8 cellular contexts compared by ENCODE assay signal in genomic region chr9:113349434-113350337, GRCh38. TPM values are rescaled to one million over a fixed set of nuclear protein-coding genes. Genes with fewer than 3 reads are reported as not detected.
DNase-seq lines count a peak whose midpoint lies in the region; ATAC-seq and TF ChIP-seq lines count a peak whose summit lies in the region.

Gene BSPRY, plus strand, starts transcription at chr9:113349541. Its CDS starts 39 bp downstream, at chr9:113349580.

- H4K20me1 ChIP-seq in HCT116 (ENCODE audit: insufficient read depth) (no peaks in the 10 kb centered on the region), PC-9 (ENCODE audit: insufficient read depth) (no peaks in the 10 kb centered on the region)

- H3K9ac ChIP-seq in HCT116 (ENCODE audit: low read length) = peak within 1 kb of the TSS; percentile 71
- H3K9ac ChIP-seq in stomach smooth muscle (ENCODE audit: low read length in 2 of 2) = peak within 1 kb of the TSS; percentile 18 to 71

- no peaks in the 10 kb centered on the region for H3K36me3 ChIP-seq in HCT116 (ENCODE audit: control insufficient read depth in 1 of 2, insufficient read depth in 2 of 2, low read length in 2 of 2)
- peaks cover 4% of the 10 kb centered on the region; the same call in 1 of the 2 replicates for H3K36me3 ChIP-seq in PC-9 (ENCODE audit: low read depth)
- no peaks in the 10 kb centered on the region for H3K36me3 ChIP-seq in brain microvascular endothelial cell (replicated peaks)
- no peaks in the 10 kb centered on the region for H3K36me3 ChIP-seq in left lung
- H3K36me3 ChIP-seq in stomach smooth muscle (ENCODE audit: control insufficient read depth in 2 of 2, insufficient read depth in 2 of 2, low read length in 2 of 2) = no peaks in the 10 kb centered on the region

- peaks cover 22% of the 10 kb centered on the region for H3K79me2 ChIP-seq in HCT116 (ENCODE audit: insufficient read depth, low read length)
- peaks cover 35% of the 10 kb centered on the region for H3K79me2 ChIP-seq in PC-9 (ENCODE audit: low read depth)

- H3K27me3 ChIP-seq in HCT116 (ENCODE audit: insufficient read depth, low read length) = no peaks in the 10 kb centered on the region
- no peaks in the 10 kb centered on the region for H3K27me3 ChIP-seq in PC-9 (ENCODE audit: insufficient read depth, low read depth)
- H3K27me3 ChIP-seq in brain microvascular endothelial cell (replicated peaks) = peaks cover 42% of the 10 kb centered on the region
- peaks cover 12 to 34% of the 10 kb centered on the region in 2 donors for H3K27me3 ChIP-seq in left lung
- peaks cover 0 to 14% of the 10 kb centered on the region in 2 donors for H3K27me3 ChIP-seq in stomach smooth muscle (ENCODE audit: control insufficient read depth in 1 of 2, insufficient read depth in 2 of 2, low read length in 2 of 2)

- TF ChIP-seq CTCF in HCT116 (IDR thresholded peaks at IDR 0.05 in 2 of 3, conservative IDR thresholded peaks at IDR 0.05 in 1 of 3; ENCODE audit: borderline replicate concordance in 1 of 3, insufficient read depth in 1 of 3, low read depth in 2 of 3, low read length in 2 of 3) = no peak
- TF ChIP-seq CTCF in PC-9 (conservative IDR thresholded peaks at IDR 0.05) = no peak
- no peak for TF ChIP-seq CTCF in brain microvascular endothelial cell (IDR thresholded peaks at IDR 0.05; ENCODE audit: low read depth, low read length, missing control alignments)
- no peak for TF ChIP-seq CTCF in left lung (IDR thresholded peaks at IDR 0.05)

- RAD21 ChIA-PET in HCT116 (lab: Charles Lee; ENCODE audit: low non-redundant PET in 1 of 2, low total read pairs in 2 of 2, uncharacterized antibody in 2 of 2, unreplicated experiment in 2 of 2) = interaction anchor here in 1 of 2 experiments (0.5 to 0.6 kb wide), 2 partner anchors 27 to 748 kb away, joined by 3 to 6 read pairs; partner anchors contain the start of gene HDHD3

- H2AFZ ChIP-seq in HCT116 (ENCODE audit: low read depth, low read length, poor library complexity, severe bottlenecking) (peak within 1 kb of the TSS; percentile 99), PC-9 (peak within 1 kb of the TSS; percentile 88)

- no peaks in the 10 kb centered on the region for H3K9me2 ChIP-seq in HCT116 (ENCODE audit: insufficient read depth)
- no peaks in the 10 kb centered on the region for H3K9me2 ChIP-seq in PC-9 (ENCODE audit: insufficient read depth)

- no TSS peak for BruUV-seq in HCT116 (replicated peaks; lab: Mats Ljungman, UMichigan)
- no TSS peak for BruUV-seq in PC-9 (replicated peaks; lab: Mats Ljungman, UMichigan)

- H3K4me2 ChIP-seq in HCT116 (ENCODE audit: low read length) (peak within 1 kb of the TSS; percentile 98), PC-9 (peak within 1 kb of the TSS; percentile 88)

- peaks cover 21% of the 10 kb centered on the region; the same call in 1 of the 2 replicates for H3F3A ChIP-seq in PC-9 (ENCODE audit: insufficient read depth, low read depth)

- H3K27ac ChIP-seq in HCT116 (ENCODE audit: low read depth, low read length) (peak within 1 kb of the TSS; percentile 52; the same call in 1 of the 2 replicates), PC-9 (no peak within 1 kb of the TSS), brain microvascular endothelial cell (no peak within 1 kb of the TSS), left lung (peak within 1 kb of the TSS; percentile 19 to 23), stomach smooth muscle (ENCODE audit: low read length) (no peak within 1 kb of the TSS)

- peak within 1 kb of the TSS; percentile 53; the same call in 1 of the 2 replicates for H3K4me3 ChIP-seq in GM08714 (ENCODE audit: low read length)
- peak within 1 kb of the TSS; percentile 64 to 72 for H3K4me3 ChIP-seq in HCT116 (replicated peaks in 1 of 2; ENCODE audit: low read depth in 1 of 2, low read length in 2 of 2)
- peak within 1 kb of the TSS; percentile 96 for H3K4me3 ChIP-seq in PC-9
- H3K4me3 ChIP-seq in brain microvascular endothelial cell (ENCODE audit: low read depth, low read length) = peak within 1 kb of the TSS; percentile 17
- H3K4me3 ChIP-seq in left lung = peak within 1 kb of the TSS; percentile 42 to 53
- peak within 1 kb of the TSS; percentile 68 to 72 for H3K4me3 ChIP-seq in stomach smooth muscle (ENCODE audit: low read length in 2 of 2)

- intact Hi-C loops in HCT116 (cut with micrococcal nuclease) (no loop called here), PC-9 (cut with micrococcal nuclease; ENCODE audit: unreplicated experiment) (loop anchor here (1.0 to 10.0 kb wide), 2 partner anchors 40 to 595 kb away; partner anchors contain the start of gene SNX30), left lung (cut with DNase I) (no loop called here)

- ATAC-seq in HCT116 (peak; percentile 94), left lung (peak; percentile 91), HG03045 (IDR thresholded peaks at IDR 0.05; ENCODE audit: unreplicated experiment) (no peak)

- no peaks in the 10 kb centered on the region for H3K9me3 ChIP-seq in HCT116 (ENCODE audit: control insufficient read depth in 1 of 2, insufficient read depth in 1 of 2, low read depth in 1 of 2, low read length in 2 of 2)
- no peaks in the 10 kb centered on the region for H3K9me3 ChIP-seq in PC-9 (ENCODE audit: insufficient read depth, low read depth)
- H3K9me3 ChIP-seq in left lung = no peaks in the 10 kb centered on the region
- H3K9me3 ChIP-seq in stomach smooth muscle (ENCODE audit: control insufficient read depth in 2 of 2, low read length in 2 of 2) = no peaks in the 10 kb centered on the region

- POLR2A ChIA-PET in HCT116 (lab: Charles Lee) = interaction anchor here (0.6 to 1.8 kb wide), 2 partner anchors 10 to 26 kb away, joined by 4 to 13 read pairs; partner anchors contain the start of gene WDR31
- POLR2A ChIA-PET in PC-9 (lab: Charles Lee; ENCODE audit: unreplicated experiment) = interaction anchor here (0.6 to 0.7 kb wide), 2 partner anchors 49 to 273 kb away, joined by 4 to 8 read pairs; no protein-coding TSS in a partner anchor

- TF ChIP-seq RAD21 in HCT116 (IDR thresholded peaks at IDR 0.05; ENCODE audit: low read depth) = no peak

- TF ChIP-seq POLR2A in HCT116 (IDR thresholded peaks at IDR 0.05; ENCODE audit: borderline replicate concordance, extremely low read depth, insufficient read depth, insufficient read length) = no peak

- in situ Hi-C loops in brain microvascular endothelial cell (cut with HindIII; ENCODE audit: low pct_ligation_motif_present, low sequenced_read_pairs) = no loop called here

- DNase-seq in HCT116 (ENCODE audit: low read depth, low spot score) = peak; percentile 18
- peak in 1 of 2 experiments; percentile 59 for DNase-seq in PC-9
- no peak for DNase-seq in brain microvascular endothelial cell
- DNase-seq in left lung = peak in 1 of 2 donors; percentile 81
- no peak for DNase-seq in NCI-H187 treated with DMSO at 0.1 percent for 48 hours (lab: John Stamatoyannopoulos, UW)

- CTCF ChIA-PET in HCT116 (lab: Charles Lee) = no interaction called here
- CTCF ChIA-PET in PC-9 (lab: Charles Lee) = interaction anchor here (0.5 kb wide), 1 partner anchor 56 kb away, joined by 4 read pairs; no protein-coding TSS in a partner anchor

- H3K4me1 ChIP-seq in HCT116 (ENCODE audit: control insufficient read depth in 1 of 2, insufficient read depth in 2 of 2, low read length in 2 of 2) = peaks cover 3 to 34% of the 10 kb centered on the region in 2 experiments; a peak in 3 of 4 replicates
- H3K4me1 ChIP-seq in PC-9 (replicated peaks; ENCODE audit: insufficient read depth) = peaks cover 38% of the 10 kb centered on the region
- peaks cover 6 to 24% of the 10 kb centered on the region in 2 donors for H3K4me1 ChIP-seq in left lung
- H3K4me1 ChIP-seq in stomach smooth muscle (ENCODE audit: control insufficient read depth, insufficient read depth, low read length) = peaks cover 11% of the 10 kb centered on the region

TF ChIP-seq in HCT116, 20 proteins besides CTCF, POLR2A, EP300 and RAD21 (continues in another document):
- TF ChIP-seq ZFX (IDR thresholded peaks at IDR 0.05) = peak; percentile 31; the same call in 1 of the 2 replicates
- peak; percentile 52; the same call in 1 of the 2 replicates for TF ChIP-seq MAX (IDR thresholded peaks at IDR 0.05)
- no peak for TF ChIP-seq SP1 (IDR thresholded peaks at IDR 0.05; ENCODE audit: low read depth)
- TF ChIP-seq ELF1 (IDR thresholded peaks at IDR 0.05; ENCODE audit: borderline replicate concordance, low read depth) = no peak
- TF ChIP-seq POLR2AphosphoS5 (IDR thresholded peaks at IDR 0.05; ENCODE audit: low read depth, low read length) = peak; percentile 82
- no peak for TF ChIP-seq SRF (IDR thresholded peaks at IDR 0.05; ENCODE audit: low read depth)
- no peak; the same call in 1 of the 2 replicates for TF ChIP-seq SIN3A (IDR thresholded peaks at IDR 0.05; ENCODE audit: low read depth)
- TF ChIP-seq EZH2phosphoT487 (IDR thresholded peaks at IDR 0.05; ENCODE audit: borderline replicate concordance) = no peak
- TF ChIP-seq EZH2 (IDR thresholded peaks at IDR 0.05) = no peak
- TF ChIP-seq JUND (IDR thresholded peaks at IDR 0.05) = peak; percentile 33; the same call in 1 of the 2 replicates
- peak; percentile 31 for TF ChIP-seq FOSL1 (IDR thresholded peaks at IDR 0.05; ENCODE audit: low read depth)
- TF ChIP-seq EGR1 (IDR thresholded peaks at IDR 0.05; ENCODE audit: low read depth) = no peak
- peak; percentile 82 for TF ChIP-seq YY1 (IDR thresholded peaks at IDR 0.05; ENCODE audit: extremely low read depth, insufficient replicate concordance, low read depth, low read length)
- no peak for TF ChIP-seq TCF7L2 (IDR thresholded peaks at IDR 0.05; ENCODE audit: borderline replicate concordance, extremely low read depth, insufficient read depth, insufficient read length)
- peak; percentile 63; the same call in 1 of the 2 replicates for TF ChIP-seq CBX3 (IDR thresholded peaks at IDR 0.05; ENCODE audit: low read depth)

RNA-seq across cellular contexts. Expression of gene BSPRY, which starts in this region (rescaled TPM):
- total RNA-seq in HCT116 (2021; ENCODE audit: unreplicated experiment) (22.7 TPM), PC-9 (2021) (28.8 and 29.3 TPM in 2 replicates), left lung (10 to 100 TPM; 11.2 to 17.9 TPM)
- polyA plus RNA-seq in HCT116 (2012) = 31.3 and 36.6 TPM in 2 replicates

Comparison
In these comparisons a context has a peak if more than half of its experiments do, and no peak if none do; other contexts are left out.
1. H3K4me3 ChIP-seq: peak in every context shown above with its lines; median percentile 96 in PC-9; 70 in stomach smooth muscle; 68 in HCT116; 53 in GM08714; 48 in left lung; 17 in brain microvascular endothelial cell.
2. H3K27ac ChIP-seq: peak in HCT116 (single experiment) and left lung (2 of 2); none in PC-9 (single experiment), brain microvascular endothelial cell (single experiment) and stomach smooth muscle (single experiment).